1 cellular context compared by ENCODE assay signal in the genomic region with DNA sequence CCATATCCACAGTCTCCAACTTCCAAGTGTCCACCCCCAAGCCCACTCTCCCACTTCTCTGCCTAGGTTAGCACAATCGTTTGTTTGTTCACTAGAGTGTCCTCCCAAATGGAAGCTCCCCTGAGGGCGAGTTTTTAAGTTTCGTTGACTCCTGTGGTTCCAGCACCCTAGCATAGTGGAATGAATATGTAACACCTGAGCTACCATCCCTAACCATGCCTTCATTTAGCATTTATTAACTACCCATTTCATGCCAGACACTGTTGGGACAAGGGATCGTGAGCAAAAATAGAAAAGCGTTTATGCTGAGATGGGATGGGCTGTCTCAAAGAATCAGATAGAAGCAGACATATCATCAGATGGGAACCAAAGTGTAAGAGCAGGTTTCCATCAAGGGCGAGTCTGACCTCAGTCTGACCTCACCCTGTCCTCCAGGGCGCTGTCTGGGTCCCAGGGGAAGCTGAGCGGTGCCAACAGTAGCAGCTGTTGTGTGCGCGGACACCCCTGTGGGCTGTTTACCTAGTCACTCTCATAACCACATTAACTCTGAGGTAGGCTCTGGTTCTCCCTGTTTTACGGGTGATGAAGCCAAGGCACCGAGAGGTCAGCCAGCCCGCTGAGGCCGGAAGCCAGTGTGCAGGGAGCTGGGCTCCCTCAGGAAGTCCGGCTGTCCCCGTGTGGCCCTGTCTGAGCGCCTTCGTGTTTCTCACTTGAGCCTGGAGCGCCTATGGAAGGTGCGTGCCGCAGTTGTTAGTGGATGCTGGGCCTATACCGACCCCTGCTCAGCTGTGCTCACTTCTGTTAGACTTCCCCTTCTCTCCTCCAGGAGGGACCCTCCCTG.
TF ChIP-seq lines count a peak whose summit lies in the region.

No MANE protein-coding gene starts in this region.

TF ChIP-seq in SK-N-SH treated with all-trans-retinoic acid at 6 μM for 48 hours, 23 proteins besides CTCF, POLR2A, EP300 and RAD21 (continued from another document):
- TF ChIP-seq, protein P1, sequence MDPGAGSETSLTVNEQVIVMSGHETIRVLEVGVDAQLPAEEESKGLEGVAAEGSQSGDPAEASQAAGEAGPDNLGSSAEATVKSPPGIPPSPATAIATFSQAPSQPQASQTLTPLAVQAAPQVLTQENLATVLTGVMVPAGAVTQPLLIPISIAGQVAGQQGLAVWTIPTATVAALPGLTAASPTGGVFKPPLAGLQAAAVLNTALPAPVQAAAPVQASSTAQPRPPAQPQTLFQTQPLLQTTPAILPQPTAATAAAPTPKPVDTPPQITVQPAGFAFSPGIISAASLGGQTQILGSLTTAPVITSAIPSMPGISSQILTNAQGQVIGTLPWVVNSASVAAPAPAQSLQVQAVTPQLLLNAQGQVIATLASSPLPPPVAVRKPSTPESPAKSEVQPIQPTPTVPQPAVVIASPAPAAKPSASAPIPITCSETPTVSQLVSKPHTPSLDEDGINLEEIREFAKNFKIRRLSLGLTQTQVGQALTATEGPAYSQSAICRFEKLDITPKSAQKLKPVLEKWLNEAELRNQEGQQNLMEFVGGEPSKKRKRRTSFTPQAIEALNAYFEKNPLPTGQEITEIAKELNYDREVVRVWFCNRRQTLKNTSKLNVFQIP (CRISPR knock-in tag; IDR thresholded peaks at IDR 0.05; ENCODE audit: borderline replicate concordance, low read depth): no peak
- no peak for TF ChIP-seq ZNF565 (CRISPR knock-in tag; conservative IDR thresholded peaks at IDR 0.05; ENCODE audit: low read depth)
- TF ChIP-seq SNAI2 (CRISPR knock-in tag; IDR thresholded peaks at IDR 0.05): no peak
- no peak for TF ChIP-seq ZNF70 (CRISPR knock-in tag; IDR thresholded peaks at IDR 0.05)
- TF ChIP-seq, protein P2, sequence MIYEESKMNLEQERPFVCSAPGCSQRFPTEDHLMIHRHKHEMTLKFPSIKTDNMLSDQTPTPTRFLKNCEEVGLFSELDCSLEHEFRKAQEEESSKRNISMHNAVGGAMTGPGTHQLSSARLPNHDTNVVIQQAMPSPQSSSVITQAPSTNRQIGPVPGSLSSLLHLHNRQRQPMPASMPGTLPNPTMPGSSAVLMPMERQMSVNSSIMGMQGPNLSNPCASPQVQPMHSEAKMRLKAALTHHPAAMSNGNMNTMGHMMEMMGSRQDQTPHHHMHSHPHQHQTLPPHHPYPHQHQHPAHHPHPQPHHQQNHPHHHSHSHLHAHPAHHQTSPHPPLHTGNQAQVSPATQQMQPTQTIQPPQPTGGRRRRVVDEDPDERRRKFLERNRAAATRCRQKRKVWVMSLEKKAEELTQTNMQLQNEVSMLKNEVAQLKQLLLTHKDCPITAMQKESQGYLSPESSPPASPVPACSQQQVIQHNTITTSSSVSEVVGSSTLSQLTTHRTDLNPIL (CRISPR knock-in tag; IDR thresholded peaks at IDR 0.05; ENCODE audit: low read depth): no peak; the same call in 1 of the 2 replicates
- TF ChIP-seq ZFP3 (CRISPR knock-in tag; IDR thresholded peaks at IDR 0.05): no peak; the same call in 1 of the 2 replicates
- TF ChIP-seq OSR1 (CRISPR knock-in tag; IDR thresholded peaks at IDR 0.05): no peak
- TF ChIP-seq ZC3H10 (CRISPR knock-in tag; IDR thresholded peaks at IDR 0.05): no peak
- TF ChIP-seq ZFP30 (CRISPR knock-in tag; IDR thresholded peaks at IDR 0.05): 0 out of 2 replicates have a peak, but pooled peaks have one; percentile 11
- TF ChIP-seq, protein P3, sequence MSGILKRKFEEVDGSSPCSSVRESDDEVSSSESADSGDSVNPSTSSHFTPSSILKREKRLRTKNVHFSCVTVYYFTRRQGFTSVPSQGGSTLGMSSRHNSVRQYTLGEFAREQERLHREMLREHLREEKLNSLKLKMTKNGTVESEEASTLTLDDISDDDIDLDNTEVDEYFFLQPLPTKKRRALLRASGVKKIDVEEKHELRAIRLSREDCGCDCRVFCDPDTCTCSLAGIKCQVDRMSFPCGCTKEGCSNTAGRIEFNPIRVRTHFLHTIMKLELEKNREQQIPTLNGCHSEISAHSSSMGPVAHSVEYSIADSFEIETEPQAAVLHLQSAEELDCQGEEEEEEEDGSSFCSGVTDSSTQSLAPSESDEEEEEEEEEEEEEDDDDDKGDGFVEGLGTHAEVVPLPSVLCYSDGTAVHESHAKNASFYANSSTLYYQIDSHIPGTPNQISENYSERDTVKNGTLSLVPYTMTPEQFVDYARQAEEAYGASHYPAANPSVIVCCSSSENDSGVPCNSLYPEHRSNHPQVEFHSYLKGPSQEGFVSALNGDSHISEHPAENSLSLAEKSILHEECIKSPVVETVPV (CRISPR knock-in tag; IDR thresholded peaks at IDR 0.05): 0 out of 2 replicates have a peak, but pooled peaks have one; percentile 35
- no peak for TF ChIP-seq GLIS3 (CRISPR knock-in tag; IDR thresholded peaks at IDR 0.05)
- TF ChIP-seq ESRRG (CRISPR knock-in tag; IDR thresholded peaks at IDR 0.05): no peak
- TF ChIP-seq ARNTL (CRISPR knock-in tag; IDR thresholded peaks at IDR 0.05; ENCODE audit: borderline replicate concordance, low read depth): no peak
- no peak for TF ChIP-seq TOX (CRISPR knock-in tag; IDR thresholded peaks at IDR 0.05; ENCODE audit: borderline replicate concordance)
- TF ChIP-seq BACH2 (CRISPR knock-in tag; IDR thresholded peaks at IDR 0.05; ENCODE audit: borderline replicate concordance): no peak
TF ChIP-seq in SK-N-SH treated with all-trans-retinoic acid at 6 μM for 48 hours: peak in this region for 5.
